In the genomic region with DNA sequence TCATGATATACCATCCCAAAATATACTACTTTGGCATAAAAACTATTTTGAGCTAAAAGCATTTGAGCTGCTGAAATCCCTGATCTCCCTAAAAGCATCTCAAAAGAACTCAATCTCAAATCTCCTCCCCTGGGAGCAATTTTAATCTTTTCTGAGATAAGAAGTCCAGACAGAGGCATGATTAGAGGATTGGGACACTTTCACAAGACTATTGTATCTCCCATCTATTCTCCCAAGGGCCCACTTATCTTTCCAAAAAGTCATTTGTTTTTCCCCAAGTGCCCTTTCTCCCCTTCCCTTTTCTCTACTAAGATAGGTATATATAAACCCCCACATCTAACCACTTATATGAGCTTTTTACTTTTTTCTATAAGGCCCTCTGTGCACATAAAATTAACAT, we compare ENCODE assay signal across 20 cellular contexts.
DNase-seq lines count a peak whose midpoint lies in the region; ATAC-seq and TF ChIP-seq lines count a peak whose summit lies in the region.
"Had no signal": no experiment of that assay in that cellular context is flagged by ENCODE, and none has a peak within 500 bp of the region (broad histone marks: within the 10 kb centered on the region; RNA-seq: fewer than 3 reads in every experiment).

No MANE protein-coding gene starts in this region.

- H3K79me2 ChIP-seq in mammary epithelial cell (ENCODE audit: insufficient read depth, low read length), result no peaks in the 10 kb centered on the region

- TF ChIP-seq EP300 in stomach (IDR thresholded peaks at IDR 0.05), result no peak

- peaks cover 56% of the 10 kb centered on the region for H3K4me1 Mint-ChIP-seq in HFFc6 (ENCODE audit: low read depth)
- H3K4me1 Mint-ChIP-seq: naive B cell had no signal

- ATAC-seq in RWPE2 (ENCODE audit: low read depth) (no peak), HG03139 (IDR thresholded peaks at IDR 0.05; ENCODE audit: unreplicated experiment) (no peak)
- ATAC-seq: activated CD8-positive, alpha-beta T cell treated with anti-CD3 and anti-CD28 coated beads for 36 hours; left lung; T-helper 17 cell had no signal

- no peaks in the 10 kb centered on the region for H3K9me3 Mint-ChIP-seq in HFFc6
- H3K9me3 Mint-ChIP-seq: activated CD8-positive, alpha-beta T cell treated with anti-CD3 and anti-CD28 coated beads for 36 hours; naive B cell had no signal

- no TSS peak for BruUV-seq in mammary epithelial cell (replicated peaks; lab: Mats Ljungman, UMichigan)

- H3K9ac ChIP-seq in mammary epithelial cell (ENCODE audit: insufficient read depth, low read length), result no peak overlapping the region

- TF ChIP-seq POLR2A in stomach (IDR thresholded peaks at IDR 0.05), result no peak

- H3K27ac Mint-ChIP-seq in HFFc6, result peak overlapping the region; percentile 79
- H3K27ac Mint-ChIP-seq: activated CD8-positive, alpha-beta T cell treated with anti-CD3 and anti-CD28 coated beads for 36 hours; activated naive CD8-positive, alpha-beta T cell treated with anti-CD3 and anti-CD28 coated beads, Interleukin-2, amount 10 ng/mL, durations not matched to agents 7 days and 5 days; H9; naive B cell; T-helper 17 cell had no signal

- H3K9me3 ChIP-seq in RWPE2 (ENCODE audit: severe bottlenecking), result no peaks in the 10 kb centered on the region
- no peaks in the 10 kb centered on the region for H3K9me3 ChIP-seq in mammary epithelial cell (replicated peaks; ENCODE audit: insufficient read depth, low read length)
- H3K9me3 ChIP-seq in stomach, result no peaks in the 10 kb centered on the region
- H3K9me3 ChIP-seq: left lung, SJCRH30 had no signal

- no peaks in the 10 kb centered on the region for H4K20me1 ChIP-seq in mammary epithelial cell (ENCODE audit: insufficient read depth, low read length)

- H3K27ac ChIP-seq in RWPE2 (ENCODE audit: poor library complexity, severe bottlenecking), result peak overlapping the region; percentile 30
- H3K27ac ChIP-seq in mammary epithelial cell (ENCODE audit: insufficient read depth, low read depth, low read length), result peak overlapping the region; percentile 10
- H3K27ac ChIP-seq in stomach, result peak overlapping the region in 3 of 5 donors; percentile 33 to 74 (median 72)
- H3K27ac ChIP-seq: left lung, SJCRH30 had no signal

- no peak for TF ChIP-seq CTCF in HFFc6 (IDR thresholded peaks at IDR 0.05)
- no peak for TF ChIP-seq CTCF in RWPE2 (IDR thresholded peaks at IDR 0.05; ENCODE audit: poor library complexity, severe bottlenecking)
- TF ChIP-seq CTCF in mammary epithelial cell (conservative IDR thresholded peaks at IDR 0.05 in 1 of 2, IDR thresholded peaks at IDR 0.05 in 1 of 2; ENCODE audit: extremely low read depth in 1 of 2, insufficient read depth in 1 of 2, low read depth in 1 of 2, low read length in 2 of 2), result no peak
- TF ChIP-seq CTCF in stomach (IDR thresholded peaks at IDR 0.05), result no peak

- intact Hi-C loops in mammary epithelial cell (cut with micrococcal nuclease), result no loop called here
- intact Hi-C loops in stomach (cut with DNase I; ENCODE audit: low total_unique reads), result no loop called here

- H3K4me2 ChIP-seq in mammary epithelial cell (ENCODE audit: insufficient read depth, low read depth, low read length), result no peak overlapping the region

- no peaks in the 10 kb centered on the region for H3K36me3 Mint-ChIP-seq in HFFc6 (ENCODE audit: low read depth)
- H3K36me3 Mint-ChIP-seq: activated naive CD8-positive, alpha-beta T cell treated with anti-CD3 and anti-CD28 coated beads, Interleukin-2, amount 10 ng/mL, durations not matched to agents 7 days and 5 days; CD14-positive monocyte; naive B cell had no signal

- no peaks in the 10 kb centered on the region for H3K27me3 Mint-ChIP-seq in HFFc6 (ENCODE audit: insufficient read depth)
- H3K27me3 Mint-ChIP-seq: activated CD8-positive, alpha-beta T cell treated with anti-CD3 and anti-CD28 coated beads for 36 hours; T-helper 17 cell had no signal

- H3K36me3 ChIP-seq in RWPE2 (ENCODE audit: low read depth) (no peaks in the 10 kb centered on the region), mammary epithelial cell (ENCODE audit: insufficient read depth, low read length) (no peaks in the 10 kb centered on the region), stomach (no peaks in the 10 kb centered on the region)
- H3K36me3 ChIP-seq: left lung, SJCRH30 had no signal

- no peak for DNase-seq in HFFc6
- DNase-seq in RWPE2 (ENCODE audit: low spot score), result no peak
- DNase-seq in mammary epithelial cell, result no peak
- DNase-seq in stomach, result no peak
- DNase-seq in effector CD8-positive, alpha-beta T cell (lab: John Stamatoyannopoulos, UW), result no peak
- no peak for DNase-seq in NCI-H1694 (lab: John Stamatoyannopoulos, UW)
- no peak for DNase-seq in ureter (ENCODE audit: low spot score)
- DNase-seq: activated CD8-positive, alpha-beta T cell treated with anti-CD3 and anti-CD28 coated beads for 36 hours; activated effector memory CD4-positive, alpha-beta T cell treated with Interleukin-2 at 50 U/mL for 16 hours; activated naive CD8-positive, alpha-beta T cell treated with anti-CD3 and anti-CD28 coated beads, Interleukin-2, amount 10 ng/mL, durations not matched to agents 7 days and 5 days; H9; KG1; left lung; naive B cell; NCI-H1436 treated with DMSO at 0.1 percent for 48 hours; NCI-H526; SJCRH30; T-helper 17 cell had no signal

- dilution Hi-C loops in mammary epithelial cell (cut with HindIII; ENCODE audit: low sequenced_read_pairs), result no loop called here

- H3K4me1 ChIP-seq in RWPE2 (ENCODE audit: insufficient read depth, poor library complexity, severe bottlenecking) (peaks cover 41% of the 10 kb centered on the region), mammary epithelial cell (ENCODE audit: insufficient read depth, low read length) (peaks cover 43% of the 10 kb centered on the region), stomach (peaks cover 9 to 28% (median 14%) of the 10 kb centered on the region in 4 donors)

- no peak overlapping the region for H2AFZ ChIP-seq in mammary epithelial cell (ENCODE audit: low read depth, low read length)

- CTCF ChIA-PET in mammary epithelial cell (lab: Charles Lee; ENCODE audit: low non-redundant PET), result no interaction called here

- H3K27me3 ChIP-seq in RWPE2 (ENCODE audit: insufficient read depth, poor library complexity, severe bottlenecking) (no peaks in the 10 kb centered on the region), mammary epithelial cell (ENCODE audit: insufficient read depth, low read length) (no peaks in the 10 kb centered on the region), stomach (no peaks in the 10 kb centered on the region)
- H3K27me3 ChIP-seq: left lung, SJCRH30 had no signal

- H3K4me3 ChIP-seq in RWPE2 (ENCODE audit: severe bottlenecking), result no peak overlapping the region
- H3K4me3 ChIP-seq in mammary epithelial cell (replicated peaks in 1 of 3; ENCODE audit: insufficient read depth in 1 of 3, low read depth in 2 of 3, low read length in 3 of 3), result no peak overlapping the region
- H3K4me3 ChIP-seq in stomach, result no peak overlapping the region
- H3K4me3 ChIP-seq: left lung, SJCRH30 had no signal

- in situ Hi-C loops in mammary epithelial cell (cut with MboI; ENCODE audit: low sequenced_read_pairs in 2 of 2), result no loop called here

- H3K4me3 Mint-ChIP-seq in HFFc6, result peak overlapping the region; percentile 74; the same call in 1 of the 2 replicates
- H3K4me3 Mint-ChIP-seq: activated CD8-positive, alpha-beta T cell treated with anti-CD3 and anti-CD28 coated beads for 36 hours; activated naive CD8-positive, alpha-beta T cell treated with anti-CD3 and anti-CD28 coated beads, Interleukin-2, amount 10 ng/mL, durations not matched to agents 7 days and 5 days; CD14-positive monocyte; H9; naive B cell; T-helper 17 cell had no signal

Comparison
In these comparisons a context has a peak if more than half of its experiments do, and no peak if none do; other contexts are left out.
1. H3K27ac ChIP-seq: peak in every context shown above with its lines; median percentile 72 in stomach; 30 in RWPE2; 10 in mammary epithelial cell.